In genomic region chr5:181237758-181238385, GRCh38 we compare ENCODE assay signal across 1 cellular context.
TF ChIP-seq lines count a peak whose summit lies in the region.

No MANE protein-coding gene starts in this region.

TF ChIP-seq in HepG2, 621 proteins besides CTCF, POLR2A, EP300 and RAD21:
- no peak for TF ChIP-seq USF2 (IDR thresholded peaks at IDR 0.05; ENCODE audit: low read depth, low read length)
- TF ChIP-seq USF2 (CRISPR knock-in tag; IDR thresholded peaks at IDR 0.05; ENCODE audit: borderline replicate concordance) = no peak
- TF ChIP-seq ZSCAN12 (CRISPR knock-in tag; IDR thresholded peaks at IDR 0.05) = no peak
- TF ChIP-seq ZNF512B (CRISPR knock-in tag; IDR thresholded peaks at IDR 0.05; ENCODE audit: borderline replicate concordance) = no peak
- no peak for TF ChIP-seq PLSCR1 (CRISPR knock-in tag; IDR thresholded peaks at IDR 0.05; ENCODE audit: borderline replicate concordance)
- TF ChIP-seq UBTF (CRISPR knock-in tag; IDR thresholded peaks at IDR 0.05) = no peak
